In genomic region chr16:30902070-30902972, GRCh38 we compare ENCODE assay signal across 1 cellular context.
TF ChIP-seq lines count a peak whose summit lies in the region.

No MANE protein-coding gene starts in this region.

TF ChIP-seq in IMR-90, 13 proteins besides CTCF, POLR2A, EP300 and RAD21:
- TF ChIP-seq BHLHE40 (IDR thresholded peaks at IDR 0.05; ENCODE audit: low read depth, low read length) (peak; percentile 83), SMC3 (IDR thresholded peaks at IDR 0.05; ENCODE audit: low read depth, low read length) (peak; percentile 55), FOS (IDR thresholded peaks at IDR 0.05; ENCODE audit: low read depth, low read length) (no peak), MAZ (IDR thresholded peaks at IDR 0.05; ENCODE audit: borderline replicate concordance, low read depth, low read length) (peak; percentile 76; the same call in 1 of the 2 replicates), MXI1 (IDR thresholded peaks at IDR 0.05; ENCODE audit: borderline replicate concordance, low read depth, low read length) (peak; percentile 78), RFX5 (IDR thresholded peaks at IDR 0.05; ENCODE audit: low read depth, low read length) (no peak)
TF ChIP-seq in IMR-90: peak in this region for 4.
